13 cellular contexts compared by ENCODE assay signal in genomic region chr2:88615822-88616221, GRCh38. TPM values are rescaled to one million over a fixed set of nuclear protein-coding genes. Genes with fewer than 3 reads are reported as not detected.
DNase-seq lines count a peak whose midpoint lies in the region; ATAC-seq, FAIRE-seq and TF ChIP-seq lines count a peak whose summit lies in the region.
"Had no signal": no experiment of that assay in that cellular context is flagged by ENCODE, and none has a peak within 500 bp of the region (broad histone marks: within the 10 kb centered on the region; RNA-seq: fewer than 3 reads in every experiment).

No MANE protein-coding gene starts in this region.

- H3K27ac ChIP-seq in osteoblast (ENCODE audit: low read depth, low read length) (no peak overlapping the region), aorta (ENCODE audit: low read depth in 1 of 2, low read length in 2 of 2) (no peak overlapping the region)
- H3K27ac ChIP-seq: ascending aorta had no signal

- FAIRE-seq in GM12891 (lab: Jason Lieb, UNC) = peak; percentile 26
- FAIRE-seq: endothelial cell of umbilical vein had no signal

- TF ChIP-seq CTCF in osteoblast (IDR thresholded peaks at IDR 0.05; ENCODE audit: extremely low read depth, low read depth, low read length) = no peak

- H4K20me1 ChIP-seq in osteoblast (ENCODE audit: insufficient read depth, low read length) = peaks cover 35% of the 10 kb centered on the region

- H2AFZ ChIP-seq in osteoblast (ENCODE audit: low read length) = no peak overlapping the region

- TF ChIP-seq POLR2A in GM12891 (IDR thresholded peaks at IDR 0.05; ENCODE audit: low read depth, low read length) = no peak

- peaks cover 6% of the 10 kb centered on the region for H3K4me1 ChIP-seq in osteoblast (ENCODE audit: insufficient read depth, low read length)
- H3K4me1 ChIP-seq in aorta (ENCODE audit: control insufficient read depth in 1 of 2, insufficient read depth in 2 of 2, low read length in 2 of 2) = peaks cover 0 to 9% of the 10 kb centered on the region in 2 donors
- H3K4me1 ChIP-seq: ascending aorta had no signal

- 97% methylated on average over 3 of the region's 3 CpGs for WGBS in aorta, 2 donors

- ATAC-seq in GM19438 (IDR thresholded peaks at IDR 0.05; ENCODE audit: low read depth, unreplicated experiment) = peak; percentile 48
- peak; percentile 39 for ATAC-seq in HG02870 (IDR thresholded peaks at IDR 0.05; ENCODE audit: unreplicated experiment)
- peak; percentile 58 for ATAC-seq in HG03571 (IDR thresholded peaks at IDR 0.05; ENCODE audit: unreplicated experiment)
- no peak for ATAC-seq in aorta (ENCODE audit: low FRiP score)
- ATAC-seq: activated CD8-positive, alpha-beta memory T cell treated with anti-CD3 and anti-CD28 coated beads, Interleukin-2, amount 10 ng/mL, durations not matched to agents 7 days and 5 days; HCT116 had no signal

- DNase-seq in GM12891 (ENCODE audit: insufficient read length, low spot score) = no peak
- DNase-seq in NCI-H524 (lab: John Stamatoyannopoulos, UW) = no peak
- no peak for DNase-seq in activated T-cell treated with anti-CD3 and anti-CD28 coated beads, Interleukin-2, amount 50 U/mL, for 1 hour
- DNase-seq in osteoblast (ENCODE audit: insufficient read length, low spot score, missing footprints) = no peak
- DNase-seq in aorta = no peak
- DNase-seq: activated CD8-positive, alpha-beta memory T cell treated with anti-CD3 and anti-CD28 coated beads, Interleukin-2, amount 10 ng/mL, durations not matched to agents 7 days and 5 days; stimulated activated naive CD4-positive, alpha-beta T cell treated with Interleukin-2 at 50 U/mL for 16 hours had no signal

- no peak overlapping the region for H3K4me3 ChIP-seq in osteoblast (ENCODE audit: insufficient read depth, low read length)
- no peak overlapping the region for H3K4me3 ChIP-seq in aorta (ENCODE audit: low read length in 2 of 2)
- H3K4me3 ChIP-seq: ascending aorta had no signal

- intact Hi-C loops in aorta (cut with DNase I) = no loop called here

- H3K9me3 ChIP-seq in osteoblast (ENCODE audit: low read depth, low read length) (no peaks in the 10 kb centered on the region), aorta (ENCODE audit: control insufficient read depth, low read length) (no peaks in the 10 kb centered on the region)
- H3K9me3 ChIP-seq: ascending aorta had no signal

- no peak overlapping the region for H3K4me2 ChIP-seq in osteoblast (ENCODE audit: insufficient read depth, low read length)

- H3K36me3 ChIP-seq in osteoblast (ENCODE audit: insufficient read depth, low read length) = no peaks in the 10 kb centered on the region
- peaks cover 0 to 4% of the 10 kb centered on the region in 2 donors for H3K36me3 ChIP-seq in aorta (ENCODE audit: control insufficient read depth in 1 of 2, insufficient read depth in 2 of 2, low read length in 1 of 2)

- H3K79me2 ChIP-seq in osteoblast (ENCODE audit: insufficient read depth, low read length) = peaks cover 83% of the 10 kb centered on the region

- no peaks in the 10 kb centered on the region for H3K27me3 ChIP-seq in osteoblast (ENCODE audit: insufficient read depth, low read length)
- no peaks in the 10 kb centered on the region for H3K27me3 ChIP-seq in aorta (ENCODE audit: control insufficient read depth in 1 of 2, insufficient read depth in 2 of 2, low read length in 1 of 2)
- H3K27me3 ChIP-seq: ascending aorta had no signal

TF ChIP-seq in GM12891, 5 proteins besides CTCF, POLR2A, EP300 and RAD21:
- no peak for TF ChIP-seq SPI1 (IDR thresholded peaks at IDR 0.05; ENCODE audit: low read depth, low read length)
- no peak for TF ChIP-seq POLR2AphosphoS5 (IDR thresholded peaks at IDR 0.05; ENCODE audit: low read depth, low read length)
- no peak for TF ChIP-seq POU2F2 (IDR thresholded peaks at IDR 0.05; ENCODE audit: low read depth, low read length)
- no peak for TF ChIP-seq TAF1 (IDR thresholded peaks at IDR 0.05; ENCODE audit: low read depth, low read length)
- no peak for TF ChIP-seq PAX5 (IDR thresholded peaks at IDR 0.05; ENCODE audit: insufficient read depth, low read length, severe bottlenecking)

RNA-seq across cellular contexts. Expression of gene EIF2AK3, which starts 11.4 kb away (rescaled TPM):
- 16.4 TPM for polyA plus RNA-seq in GM12891 (2012; ENCODE audit: low read depth, missing spikeins)
- 24.2 and 25.7 TPM in 2 replicates for total RNA-seq in osteoblast
- total RNA-seq in aorta = 10 to 100 TPM; 24.8 to 25.3 TPM
- 10 to 100 TPM in 1 of 2 donors, 1 to 10 TPM in 1; 4.0 to 10.6 TPM for polyA plus RNA-seq in aorta
